In genomic region chr3:114743746-114744145, GRCh38 we compare ENCODE assay signal across 18 cellular contexts.
"Had no signal": no experiment of that assay in that cellular context is flagged by ENCODE, and none has a peak within 500 bp of the region (broad histone marks: within the 10 kb centered on the region; RNA-seq: fewer than 3 reads in every experiment).

No MANE protein-coding gene starts in this region.

- H3K36me3 ChIP-seq: colonic mucosa, neutrophil, sigmoid colon, thyroid gland had no signal

- H3K4me3 ChIP-seq: colonic mucosa, psoas muscle, sigmoid colon, skin epidermis, thyroid gland had no signal

- H3K27ac Mint-ChIP-seq: endodermal cell, mesothelial cell of epicardium, type B pancreatic cell had no signal

- H3K36me3 Mint-ChIP-seq: mesothelial cell of epicardium, type B pancreatic cell had no signal

- ATAC-seq: left lobe of liver, psoas muscle had no signal

- H3K4me3 Mint-ChIP-seq: endodermal cell, mesothelial cell of epicardium, type B pancreatic cell had no signal

- H3K9me3 Mint-ChIP-seq: endodermal cell, mesothelial cell of epicardium, type B pancreatic cell had no signal

- H3K9me3 ChIP-seq: colonic mucosa, neutrophil, psoas muscle, sigmoid colon, thyroid gland had no signal

- H3K27me3 Mint-ChIP-seq: type B pancreatic cell had no signal

- H3K27ac ChIP-seq: colonic mucosa, neutrophil, psoas muscle, sigmoid colon, thyroid gland had no signal

- H3K27me3 ChIP-seq: colonic mucosa, neutrophil, sigmoid colon, thyroid gland had no signal

- H3K4me1 ChIP-seq: colonic mucosa had no signal

- FAIRE-seq: endothelial cell of umbilical vein, urothelium cell line had no signal

- DNase-seq: colonic mucosa; dermis blood vessel endothelial cell; endodermal cell; foreskin melanocyte; hippocampal formation; mammary epithelial cell; psoas muscle; sigmoid colon; stimulated activated CD4-positive, alpha-beta T cell treated with anti-CD3 and anti-CD28 coated beads, Interleukin-12 subunit alpha, Interleukin-12 subunit beta, amount 100 ng/mL, for 4 hours; stimulated activated naive CD4-positive, alpha-beta T cell treated with Interleukin-2 at 50 U/mL for 16 hours; thyroid gland had no signal
